Comparison of ENCODE assay signal across 1 cellular context in genomic region chr5:134600600-134600999, GRCh38.
TF ChIP-seq lines count a peak whose summit lies in the region.

No MANE protein-coding gene starts in this region.

TF ChIP-seq in WTC11, 78 proteins besides CTCF, POLR2A, EP300 and RAD21 (continued from another document):
- TF ChIP-seq ZNF425 (CRISPR knock-in tag; conservative IDR thresholded peaks at IDR 0.05) (no peak), MLX (CRISPR knock-in tag; IDR thresholded peaks at IDR 0.05) (no peak), NR2C2 (CRISPR knock-in tag; IDR thresholded peaks at IDR 0.05) (no peak)
- TF ChIP-seq, protein P1, sequence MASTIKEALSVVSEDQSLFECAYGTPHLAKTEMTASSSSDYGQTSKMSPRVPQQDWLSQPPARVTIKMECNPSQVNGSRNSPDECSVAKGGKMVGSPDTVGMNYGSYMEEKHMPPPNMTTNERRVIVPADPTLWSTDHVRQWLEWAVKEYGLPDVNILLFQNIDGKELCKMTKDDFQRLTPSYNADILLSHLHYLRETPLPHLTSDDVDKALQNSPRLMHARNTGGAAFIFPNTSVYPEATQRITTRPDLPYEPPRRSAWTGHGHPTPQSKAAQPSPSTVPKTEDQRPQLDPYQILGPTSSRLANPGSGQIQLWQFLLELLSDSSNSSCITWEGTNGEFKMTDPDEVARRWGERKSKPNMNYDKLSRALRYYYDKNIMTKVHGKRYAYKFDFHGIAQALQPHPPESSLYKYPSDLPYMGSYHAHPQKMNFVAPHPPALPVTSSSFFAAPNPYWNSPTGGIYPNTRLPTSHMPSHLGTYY (CRISPR knock-in tag; IDR thresholded peaks at IDR 0.05) = no peak
- TF ChIP-seq, protein P2, sequence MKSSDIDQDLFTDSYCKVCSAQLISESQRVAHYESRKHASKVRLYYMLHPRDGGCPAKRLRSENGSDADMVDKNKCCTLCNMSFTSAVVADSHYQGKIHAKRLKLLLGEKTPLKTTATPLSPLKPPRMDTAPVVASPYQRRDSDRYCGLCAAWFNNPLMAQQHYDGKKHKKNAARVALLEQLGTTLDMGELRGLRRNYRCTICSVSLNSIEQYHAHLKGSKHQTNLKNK (CRISPR knock-in tag; IDR thresholded peaks at IDR 0.05) = no peak
- TF ChIP-seq, protein P3, sequence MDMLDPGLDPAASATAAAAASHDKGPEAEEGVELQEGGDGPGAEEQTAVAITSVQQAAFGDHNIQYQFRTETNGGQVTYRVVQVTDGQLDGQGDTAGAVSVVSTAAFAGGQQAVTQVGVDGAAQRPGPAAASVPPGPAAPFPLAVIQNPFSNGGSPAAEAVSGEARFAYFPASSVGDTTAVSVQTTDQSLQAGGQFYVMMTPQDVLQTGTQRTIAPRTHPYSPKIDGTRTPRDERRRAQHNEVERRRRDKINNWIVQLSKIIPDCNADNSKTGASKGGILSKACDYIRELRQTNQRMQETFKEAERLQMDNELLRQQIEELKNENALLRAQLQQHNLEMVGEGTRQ (CRISPR knock-in tag; IDR thresholded peaks at IDR 0.05) = no peak
TF ChIP-seq in WTC11: peak in this region for 0.
